Comparison of ENCODE assay signal across 8 cellular contexts in genomic region chr2:135985826-135986393, GRCh38. TPM values are rescaled to one million over a fixed set of nuclear protein-coding genes. Genes with fewer than 3 reads are reported as not detected.
DNase-seq lines count a peak whose midpoint lies in the region; ATAC-seq and TF ChIP-seq lines count a peak whose summit lies in the region.

No MANE protein-coding gene starts in this region.

- ATAC-seq in GM21423 (IDR thresholded peaks at IDR 0.05; ENCODE audit: unreplicated experiment) (peak; percentile 33), IMR-90 (ENCODE audit: low read depth) (no peak; the same call in 1 of the 2 replicates)

- H3K27me3 Mint-ChIP-seq in activated CD4-positive, alpha-beta T cell treated with anti-CD3 and anti-CD28 coated beads, Interleukin-2, amount 10 ng/mL, durations not matched to agents 7 days and 5 days: no peaks in the 10 kb centered on the region
- H3K27me3 Mint-ChIP-seq in endothelial cell (ENCODE audit: unreplicated experiment) (peaks cover 4% of the 10 kb centered on the region), type B pancreatic cell (no peaks in the 10 kb centered on the region)

- DNase-seq in IMR-90 (no peak), endothelial cell (ENCODE audit: low spot score) (no peak), type B pancreatic cell (ENCODE audit: extremely low spot score, unreplicated experiment) (no peak), G401 (ENCODE audit: low spot score) (no peak)
- peak; percentile 67 for DNase-seq in activated CD4-positive, alpha-beta T cell treated with anti-CD3 and anti-CD28 coated beads, Interleukin-2, amount 10 ng/mL, durations not matched to agents 7 days and 5 days

- peak overlapping the region; percentile 88 for H2AK5ac ChIP-seq in IMR-90 (ENCODE audit: low read depth, low read length)

- H3K4ac ChIP-seq in IMR-90 (ENCODE audit: low read depth, low read length): peak overlapping the region; percentile 73

- dilution Hi-C loops in IMR-90 (cut with HindIII; ENCODE audit: low sequenced_read_pairs, unreplicated experiment): no loop called here

- peaks cover 19% of the 10 kb centered on the region for H3K36me3 ChIP-seq in BLaER1
- peaks cover 3% of the 10 kb centered on the region; the same call in 1 of the 2 replicates for H3K36me3 ChIP-seq in IMR-90 (ENCODE audit: control insufficient read depth, insufficient read depth, low read length)
- H3K36me3 ChIP-seq in neutrophil: no peaks in the 10 kb centered on the region

- H3K9me3 Mint-ChIP-seq in activated CD4-positive, alpha-beta T cell treated with anti-CD3 and anti-CD28 coated beads, Interleukin-2, amount 10 ng/mL, durations not matched to agents 7 days and 5 days: peaks cover 3% of the 10 kb centered on the region
- H3K9me3 Mint-ChIP-seq in endothelial cell (ENCODE audit: unreplicated experiment) (no peaks in the 10 kb centered on the region), type B pancreatic cell (no peaks in the 10 kb centered on the region)

- peak overlapping the region; percentile 100 for H2AK9ac ChIP-seq in IMR-90 (replicated peaks; ENCODE audit: low read depth, low read length, poor library complexity)

- in situ Hi-C loops in IMR-90 (cut with MboI; ENCODE audit: low sequenced_read_pairs): no loop called here
- in situ Hi-C loops in G401 (cut with HindIII; ENCODE audit: low sequenced_read_pairs): no loop called here

- H3K4me2 ChIP-seq in BLaER1 (peak overlapping the region; percentile 84), IMR-90 (ENCODE audit: low read depth, low read length) (peak overlapping the region; percentile 52)

- peak overlapping the region; percentile 86 for H4K91ac ChIP-seq in IMR-90 (ENCODE audit: insufficient read depth, low read depth, low read length)

- H3K4me1 ChIP-seq in BLaER1 (peaks cover 63% of the 10 kb centered on the region), IMR-90 (ENCODE audit: control insufficient read depth, insufficient read depth, low read length) (no peaks in the 10 kb centered on the region), neutrophil (ENCODE audit: control insufficient read depth in 1 of 2, insufficient read depth in 1 of 2, low read depth in 1 of 2, low read length in 1 of 2) (peaks cover 38 to 39% of the 10 kb centered on the region in 2 experiments)

- TF ChIP-seq RAD21 in IMR-90 (IDR thresholded peaks at IDR 0.05; ENCODE audit: low read length): no peak

- peak overlapping the region; percentile 54; the same call in 1 of the 3 replicates for H2BK15ac ChIP-seq in IMR-90 (ENCODE audit: low read depth, low read length)

- H3K27ac ChIP-seq in BLaER1 (peak overlapping the region; percentile 99), IMR-90 (ENCODE audit: insufficient read depth, low read length) (peak overlapping the region; percentile 4), neutrophil (peak overlapping the region; percentile 97)

- peaks cover 56% of the 10 kb centered on the region for H3K4me1 Mint-ChIP-seq in activated CD4-positive, alpha-beta T cell treated with anti-CD3 and anti-CD28 coated beads, Interleukin-2, amount 10 ng/mL, durations not matched to agents 7 days and 5 days
- H3K4me1 Mint-ChIP-seq in endothelial cell (ENCODE audit: unreplicated experiment) (peaks cover 17% of the 10 kb centered on the region), type B pancreatic cell (ENCODE audit: unreplicated experiment) (peaks cover 9% of the 10 kb centered on the region)

- peak overlapping the region; percentile 1 for H2BK5ac ChIP-seq in IMR-90 (ENCODE audit: low read depth, low read length, poor library complexity, severe bottlenecking)

- peaks cover 21 to 26% of the 10 kb centered on the region in 2 experiments for H3K79me1 ChIP-seq in IMR-90 (ENCODE audit: low read depth in 1 of 2, low read length in 2 of 2)

- WGBS in IMR-90 (ENCODE audit: extremely low coverage in 2 of 2, insufficient read length in 1 of 2), 2 experiments: 46% methylated on average over 4 of the region's 19 CpGs; no CpG with 5 or more reads in 1 of the 2 experiments

- H3K36me3 Mint-ChIP-seq in activated CD4-positive, alpha-beta T cell treated with anti-CD3 and anti-CD28 coated beads, Interleukin-2, amount 10 ng/mL, durations not matched to agents 7 days and 5 days (ENCODE audit: low read depth): peaks cover 43% of the 10 kb centered on the region
- H3K36me3 Mint-ChIP-seq in endothelial cell (ENCODE audit: low read depth, unreplicated experiment): peaks cover 7% of the 10 kb centered on the region
- H3K36me3 Mint-ChIP-seq in type B pancreatic cell: peaks cover 3% of the 10 kb centered on the region

- no peaks in the 10 kb centered on the region for H3K27me3 ChIP-seq in BLaER1
- H3K27me3 ChIP-seq in IMR-90 (ENCODE audit: control insufficient read depth, insufficient read depth, low read length): no peaks in the 10 kb centered on the region
- no peaks in the 10 kb centered on the region for H3K27me3 ChIP-seq in neutrophil

- no peak overlapping the region for H2BK20ac ChIP-seq in IMR-90 (ENCODE audit: low read depth, low read length)

- H3K9ac ChIP-seq in BLaER1: peak overlapping the region; percentile 98
- peak overlapping the region; percentile 2; the same call in 1 of the 2 replicates for H3K9ac ChIP-seq in IMR-90 (ENCODE audit: low read depth, low read length)

- H3K56ac ChIP-seq in IMR-90 (ENCODE audit: extremely low read depth, insufficient read depth, low read length): no peak overlapping the region

- H4K5ac ChIP-seq in IMR-90 (ENCODE audit: low read depth, low read length): peak overlapping the region; percentile 58

- peak overlapping the region; percentile 90 to 94 for H4K8ac ChIP-seq in IMR-90 (ENCODE audit: low read depth in 2 of 2, low read length in 2 of 2)

- H3K9me1 ChIP-seq in IMR-90 (ENCODE audit: insufficient read depth, low read length): 0 out of 2 replicates have a peak, but pooled peaks cover 3% of the 10 kb centered on the region

- H3K27ac Mint-ChIP-seq in activated CD4-positive, alpha-beta T cell treated with anti-CD3 and anti-CD28 coated beads, Interleukin-2, amount 10 ng/mL, durations not matched to agents 7 days and 5 days: peak overlapping the region; percentile 96
- H3K27ac Mint-ChIP-seq in endothelial cell (ENCODE audit: unreplicated experiment) (peak overlapping the region; percentile 77), type B pancreatic cell (peak overlapping the region; percentile 97)

- CTCF ChIA-PET in IMR-90 (lab: Yijun Ruan, JAX): no interaction called here
- CTCF ChIA-PET in activated CD4-positive, alpha-beta T cell treated with anti-CD3 and anti-CD28 coated beads, Interleukin-2, amount 10 ng/mL, durations not matched to agents 7 days and 5 days (lab: Charles Lee): interaction anchor here (1.0 to 1.4 kb wide), 5 partner anchors 11 to 105 kb away, joined by 3 to 10 read pairs (median 3); no protein-coding TSS in a partner anchor

- H3K14ac ChIP-seq in IMR-90 (replicated peaks; ENCODE audit: low read depth, low read length): peak overlapping the region; percentile 80

- 0 out of 2 replicates have a peak overlapping the region, but pooled peaks have one; percentile 29 for H3K23ac ChIP-seq in IMR-90 (ENCODE audit: low read depth, low read length)

- H2AFZ ChIP-seq in IMR-90 (replicated peaks; ENCODE audit: low read length, poor library complexity): peak overlapping the region; percentile 100

- peak overlapping the region; percentile 94 for H3K4me3 ChIP-seq in BLaER1
- H3K4me3 ChIP-seq in IMR-90 (ENCODE audit: insufficient read depth, low read depth, low read length): peak overlapping the region; percentile 79
- H3K4me3 ChIP-seq in neutrophil (ENCODE audit: low read depth in 1 of 2, low read length in 1 of 2): peak overlapping the region; percentile 94 to 97

- intact Hi-C loops in IMR-90 (cut with micrococcal nuclease): no loop called here

- H3K9me3 ChIP-seq in BLaER1: 0 out of 2 replicates have a peak, but pooled peaks cover 7% of the 10 kb centered on the region
- no peaks in the 10 kb centered on the region for H3K9me3 ChIP-seq in IMR-90 (ENCODE audit: control insufficient read depth, insufficient read depth, low read length)
- no peaks in the 10 kb centered on the region for H3K9me3 ChIP-seq in neutrophil

- TF ChIP-seq CTCF in IMR-90 (conservative IDR thresholded peaks at IDR 0.05; ENCODE audit: low read depth, low read length) (no peak), endothelial cell (IDR thresholded peaks at IDR 0.05; ENCODE audit: unreplicated experiment) (no peak), neutrophil (IDR thresholded peaks at IDR 0.05) (no peak), type B pancreatic cell (conservative IDR thresholded peaks at IDR 0.05) (no peak)

- POLR2A ChIA-PET in IMR-90 (lab: Charles Lee; ENCODE audit: unreplicated experiment): no interaction called here
- POLR2A ChIA-PET in activated CD4-positive, alpha-beta T cell treated with anti-CD3 and anti-CD28 coated beads, Interleukin-2, amount 10 ng/mL, durations not matched to agents 7 days and 5 days (lab: Charles Lee): interaction anchor here (1.3 kb wide), 1 partner anchor 37 kb away, joined by 18 read pairs; no protein-coding TSS in a partner anchor

- 0 out of 2 replicates have a peak, but pooled peaks cover 4% of the 10 kb centered on the region for H4K20me1 ChIP-seq in BLaER1
- no peaks in the 10 kb centered on the region for H4K20me1 ChIP-seq in IMR-90 (ENCODE audit: insufficient read depth, low read length)

- no peak for TF ChIP-seq POLR2A in IMR-90 (IDR thresholded peaks at IDR 0.05; ENCODE audit: low read depth, low read length)

- no TSS peak for BruUV-seq in IMR-90 (replicated peaks; lab: Mats Ljungman, UMichigan)

- peak overlapping the region; percentile 21; the same call in 1 of the 2 replicates for H2BK120ac ChIP-seq in IMR-90 (ENCODE audit: low read depth, low read length)

- peak overlapping the region; percentile 2 for H3K18ac ChIP-seq in IMR-90 (ENCODE audit: low read depth, low read length)

- H3K4me3 Mint-ChIP-seq in activated CD4-positive, alpha-beta T cell treated with anti-CD3 and anti-CD28 coated beads, Interleukin-2, amount 10 ng/mL, durations not matched to agents 7 days and 5 days: peak overlapping the region; percentile 92
- peak overlapping the region; percentile 95 for H3K4me3 Mint-ChIP-seq in endothelial cell (ENCODE audit: unreplicated experiment)
- H3K4me3 Mint-ChIP-seq in type B pancreatic cell: peak overlapping the region; percentile 97

TF ChIP-seq in IMR-90, 13 proteins besides CTCF, POLR2A, EP300 and RAD21 (continues in another document):
- TF ChIP-seq BHLHE40 (IDR thresholded peaks at IDR 0.05; ENCODE audit: low read depth, low read length) (no peak), CHD1 (IDR thresholded peaks at IDR 0.05; ENCODE audit: low read depth, low read length) (no peak), MXI1 (IDR thresholded peaks at IDR 0.05; ENCODE audit: borderline replicate concordance, low read depth, low read length) (no peak)

RNA-seq across cellular contexts. Expression of gene DARS1, which starts 0.5 kb away (rescaled TPM):
- total RNA-seq in IMR-90 (2012; rRNA removed) (66.5 and 136 TPM in 2 replicates), endothelial cell (ENCODE audit: unreplicated experiment) (82.9 TPM), type B pancreatic cell (ENCODE audit: low replicate concordance) (46.0 and 58.4 TPM in 2 replicates)
- 43.5 and 56.5 TPM in 2 replicates for polyA plus RNA-seq in IMR-90 (2012; rRNA removed)
- 13.2 and 19.3 TPM in 2 replicates for polyA plus RNA-seq in IMR-90 (2012; cell fraction: cytosol; rRNA removed)
- polyA plus RNA-seq in IMR-90 (2012; cell fraction: nucleus; rRNA removed; ENCODE audit: low replicate concordance): 5.9 and 38.7 TPM in 2 replicates
- 10 to 100 TPM; 90.8 to 90.9 TPM for total RNA-seq in activated CD4-positive, alpha-beta T cell treated with anti-CD3 and anti-CD28 coated beads, Interleukin-2, amount 10 ng/mL, durations not matched to agents 7 days and 5 days
- total RNA-seq in G401 (2014; rRNA removed; shearing (Covaris generic)): 89.1 and 113 TPM in 2 replicates

Comparison
In these comparisons a context has a peak if more than half of its experiments do, and no peak if none do; other contexts are left out.
1. H3K27ac ChIP-seq: peak in every context shown above with its lines; median percentile 99 in BLaER1; 97 in neutrophil; 4 in IMR-90.